Comparison of ENCODE assay signal across 1 cellular context in genomic region chr14:55814064-55814463, GRCh38.
TF ChIP-seq lines count a peak whose summit lies in the region.

No MANE protein-coding gene starts in this region.

TF ChIP-seq in H1, 55 proteins besides CTCF, POLR2A, EP300 and RAD21:
- TF ChIP-seq CREB1 (IDR thresholded peaks at IDR 0.05) = no peak
- no peak for TF ChIP-seq SP2 (IDR thresholded peaks at IDR 0.05; ENCODE audit: low read length)
- TF ChIP-seq YY1 (IDR thresholded peaks at IDR 0.05; ENCODE audit: low read depth, low read length) = no peak
- TF ChIP-seq CHD7 (IDR thresholded peaks at IDR 0.05; ENCODE audit: insufficient replicate concordance, low read length) = no peak
- TF ChIP-seq TBP (IDR thresholded peaks at IDR 0.05; ENCODE audit: low read depth, low read length) = no peak
- no peak for TF ChIP-seq FOSL1 (IDR thresholded peaks at IDR 0.05; ENCODE audit: insufficient read depth, low read depth, low read length)
- TF ChIP-seq HDAC2 (IDR thresholded peaks at IDR 0.05; ENCODE audit: borderline replicate concordance in 1 of 2, low read depth in 2 of 2, low read length in 2 of 2) = no peak
- TF ChIP-seq NANOG (IDR thresholded peaks at IDR 0.05; ENCODE audit: insufficient read depth, low read depth, low read length, poor library complexity, severe bottlenecking) = no peak
- TF ChIP-seq SIN3A (conservative IDR thresholded peaks at IDR 0.05 in 1 of 2, IDR thresholded peaks at IDR 0.05 in 1 of 2; ENCODE audit: low read depth in 1 of 2, low read length in 2 of 2) = no peak
- TF ChIP-seq SP1 (IDR thresholded peaks at IDR 0.05; ENCODE audit: low read depth, low read length) = no peak
- TF ChIP-seq SP4 (IDR thresholded peaks at IDR 0.05; ENCODE audit: low read length) = no peak
- TF ChIP-seq POLR2AphosphoS5 (IDR thresholded peaks at IDR 0.05; ENCODE audit: low read depth, low read length) = no peak
- TF ChIP-seq, protein P1, sequence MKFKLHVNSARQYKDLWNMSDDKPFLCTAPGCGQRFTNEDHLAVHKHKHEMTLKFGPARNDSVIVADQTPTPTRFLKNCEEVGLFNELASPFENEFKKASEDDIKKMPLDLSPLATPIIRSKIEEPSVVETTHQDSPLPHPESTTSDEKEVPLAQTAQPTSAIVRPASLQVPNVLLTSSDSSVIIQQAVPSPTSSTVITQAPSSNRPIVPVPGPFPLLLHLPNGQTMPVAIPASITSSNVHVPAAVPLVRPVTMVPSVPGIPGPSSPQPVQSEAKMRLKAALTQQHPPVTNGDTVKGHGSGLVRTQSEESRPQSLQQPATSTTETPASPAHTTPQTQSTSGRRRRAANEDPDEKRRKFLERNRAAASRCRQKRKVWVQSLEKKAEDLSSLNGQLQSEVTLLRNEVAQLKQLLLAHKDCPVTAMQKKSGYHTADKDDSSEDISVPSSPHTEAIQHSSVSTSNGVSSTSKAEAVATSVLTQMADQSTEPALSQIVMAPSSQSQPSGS (IDR thresholded peaks at IDR 0.05; ENCODE audit: low read length) = no peak
- TF ChIP-seq KDM4A (IDR thresholded peaks at IDR 0.05; ENCODE audit: low read depth, low read length, severe bottlenecking) = no peak
- TF ChIP-seq RFX5 (IDR thresholded peaks at IDR 0.05; ENCODE audit: borderline replicate concordance, low read depth, low read length) = no peak
- TF ChIP-seq HDAC6 (IDR thresholded peaks at IDR 0.05; ENCODE audit: low read depth, low read length) = no peak
- no peak for TF ChIP-seq KDM1A (IDR thresholded peaks at IDR 0.05; ENCODE audit: borderline replicate concordance, low read length)
- TF ChIP-seq, protein P2, sequence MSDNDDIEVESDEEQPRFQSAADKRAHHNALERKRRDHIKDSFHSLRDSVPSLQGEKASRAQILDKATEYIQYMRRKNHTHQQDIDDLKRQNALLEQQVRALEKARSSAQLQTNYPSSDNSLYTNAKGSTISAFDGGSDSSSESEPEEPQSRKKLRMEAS (IDR thresholded peaks at IDR 0.05) = no peak
